Comparison of ENCODE assay signal across 2 cellular contexts in genomic region chr3:145459681-145460080, GRCh38.
DNase-seq lines count a peak whose midpoint lies in the region; ATAC-seq and TF ChIP-seq lines count a peak whose summit lies in the region.
"Not testable (repeated sequence)": the region's sequence is repeated elsewhere in the genome, so short reads cannot be mapped to it uniquely, and the experiment has no call there.

No MANE protein-coding gene starts in this region.

- H3K4me3 ChIP-seq in HEK293 (ENCODE audit: low read depth, low read length) = not testable (repeated sequence)

- H3K27me3 Mint-ChIP-seq in WTC11 (ENCODE audit: low read depth) = not testable (repeated sequence)

- not testable (repeated sequence) for H3K4me3 Mint-ChIP-seq in WTC11

- not testable (repeated sequence) for TF ChIP-seq CTCF in HEK293 (tag by site-specific recombination; IDR thresholded peaks at IDR 0.05); WTC11 (IDR thresholded peaks at IDR 0.05)

- not testable (repeated sequence) for H3K36me3 ChIP-seq in HEK293 (ENCODE audit: control insufficient read depth in 2 of 2, insufficient read depth in 1 of 2, low read length in 2 of 2)

- H3K9me3 ChIP-seq in HEK293 (ENCODE audit: control insufficient read depth, insufficient read depth, low read depth, low read length) = not testable (repeated sequence)

- H3K27ac Mint-ChIP-seq in WTC11 = not testable (repeated sequence)

- not testable (repeated sequence) for H3K4me1 ChIP-seq in HEK293 (ENCODE audit: control insufficient read depth, insufficient read depth, low read length)

- not testable (repeated sequence) for ATAC-seq in WTC11

- CTCF ChIA-PET in HEK293 (lab: Yijun Ruan, JAX); WTC11 (lab: Charles Lee): not testable (repeated sequence)

- POLR2A ChIA-PET in HEK293 (lab: Yijun Ruan, JAX); WTC11 (lab: Charles Lee): not testable (repeated sequence)

- H3K9me3 Mint-ChIP-seq in WTC11 = not testable (repeated sequence)

- not testable (repeated sequence) for H3K27ac ChIP-seq in HEK293 (ENCODE audit: extremely low read depth, low read depth, low read length)

- H3K36me3 Mint-ChIP-seq in WTC11 = not testable (repeated sequence)

- DNase-seq in WTC11 (ENCODE audit: low spot score) = not testable (repeated sequence)

- H3K4me1 Mint-ChIP-seq in WTC11 = not testable (repeated sequence)

TF ChIP-seq in HEK293, 187 proteins besides CTCF, POLR2A, EP300 and RAD21:
- TF ChIP-seq ZNF280D (tag by site-specific recombination; IDR thresholded peaks at IDR 0.05) (0 out of 2 replicates have a peak, but pooled peaks have one; percentile 63), ZNF146 (tag by site-specific recombination; IDR thresholded peaks at IDR 0.05) (peak; percentile 63)

TF ChIP-seq in WTC11, 78 proteins besides CTCF, POLR2A, EP300 and RAD21:
- TF ChIP-seq GTF2I (CRISPR knock-in tag; conservative IDR thresholded peaks at IDR 0.05) = 0 out of 2 replicates have a peak, but pooled peaks have one; percentile 34
